Comparison of ENCODE assay signal across 1 cellular context in the genomic region with DNA sequence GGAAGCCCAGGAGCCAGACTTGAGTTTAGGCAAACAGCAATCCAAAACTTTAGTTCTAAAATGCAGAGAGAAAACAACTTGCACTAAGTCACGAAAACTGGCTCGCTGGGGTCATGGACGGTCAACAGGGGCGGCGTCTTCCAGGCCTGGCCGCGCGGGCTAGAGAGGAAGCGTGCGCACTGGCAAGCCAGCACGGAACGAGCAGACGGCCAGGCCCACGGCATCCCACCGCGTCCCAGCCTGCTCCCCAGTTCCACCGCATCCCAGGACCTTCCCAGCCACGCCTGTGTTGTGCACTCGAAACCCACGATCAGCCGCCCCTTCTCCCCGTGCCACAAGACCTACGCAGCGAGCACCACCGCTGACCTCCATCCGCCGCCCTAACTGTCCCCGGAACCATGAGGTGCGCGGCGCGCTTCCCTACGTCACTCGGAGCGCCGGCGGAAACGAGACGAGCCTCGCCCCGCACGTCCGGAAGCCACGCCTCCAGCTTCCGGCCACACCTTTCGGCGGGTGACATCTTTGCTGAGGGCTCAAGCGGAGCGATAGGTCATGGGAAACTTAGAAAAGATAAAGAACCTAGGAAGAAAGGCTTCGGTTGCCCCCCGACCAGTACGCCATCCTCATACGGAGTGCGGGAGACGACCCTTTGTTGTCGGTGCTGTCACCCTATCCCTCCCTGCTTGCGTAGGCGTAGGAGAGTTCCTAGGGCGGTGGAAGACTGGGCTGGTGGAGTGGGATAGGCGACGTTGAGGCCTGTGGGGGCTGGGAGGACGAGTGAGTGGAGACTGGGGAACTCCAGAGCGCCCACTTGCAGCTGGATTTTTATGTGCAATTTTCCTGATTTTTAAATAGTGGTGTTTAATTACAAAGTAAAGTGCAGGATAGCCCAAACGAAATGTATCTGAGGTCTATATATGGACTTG.
TF ChIP-seq lines count a peak whose summit lies in the region.

A gene (minus strand): TSS at position 400 of the 926 bp plus-strand sequence. CDS start 2,460 bp downstream, outside the sequence.

TF ChIP-seq in HepG2, 621 proteins besides CTCF, POLR2A, EP300 and RAD21 (continued from another document and continues in another):
- TF ChIP-seq, protein P1, sequence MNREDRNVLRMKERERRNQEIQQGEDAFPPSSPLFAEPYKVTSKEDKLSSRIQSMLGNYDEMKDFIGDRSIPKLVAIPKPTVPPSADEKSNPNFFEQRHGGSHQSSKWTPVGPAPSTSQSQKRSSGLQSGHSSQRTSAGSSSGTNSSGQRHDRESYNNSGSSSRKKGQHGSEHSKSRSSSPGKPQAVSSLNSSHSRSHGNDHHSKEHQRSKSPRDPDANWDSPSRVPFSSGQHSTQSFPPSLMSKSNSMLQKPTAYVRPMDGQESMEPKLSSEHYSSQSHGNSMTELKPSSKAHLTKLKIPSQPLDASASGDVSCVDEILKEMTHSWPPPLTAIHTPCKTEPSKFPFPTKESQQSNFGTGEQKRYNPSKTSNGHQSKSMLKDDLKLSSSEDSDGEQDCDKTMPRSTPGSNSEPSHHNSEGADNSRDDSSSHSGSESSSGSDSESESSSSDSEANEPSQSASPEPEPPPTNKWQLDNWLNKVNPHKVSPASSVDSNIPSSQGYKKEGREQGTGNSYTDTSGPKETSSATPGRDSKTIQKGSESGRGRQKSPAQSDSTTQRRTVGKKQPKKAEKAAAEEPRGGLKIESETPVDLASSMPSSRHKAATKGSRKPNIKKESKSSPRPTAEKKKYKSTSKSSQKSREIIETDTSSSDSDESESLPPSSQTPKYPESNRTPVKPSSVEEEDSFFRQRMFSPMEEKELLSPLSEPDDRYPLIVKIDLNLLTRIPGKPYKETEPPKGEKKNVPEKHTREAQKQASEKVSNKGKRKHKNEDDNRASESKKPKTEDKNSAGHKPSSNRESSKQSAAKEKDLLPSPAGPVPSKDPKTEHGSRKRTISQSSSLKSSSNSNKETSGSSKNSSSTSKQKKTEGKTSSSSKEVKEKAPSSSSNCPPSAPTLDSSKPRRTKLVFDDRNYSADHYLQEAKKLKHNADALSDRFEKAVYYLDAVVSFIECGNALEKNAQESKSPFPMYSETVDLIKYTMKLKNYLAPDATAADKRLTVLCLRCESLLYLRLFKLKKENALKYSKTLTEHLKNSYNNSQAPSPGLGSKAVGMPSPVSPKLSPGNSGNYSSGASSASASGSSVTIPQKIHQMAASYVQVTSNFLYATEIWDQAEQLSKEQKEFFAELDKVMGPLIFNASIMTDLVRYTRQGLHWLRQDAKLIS (CRISPR knock-in tag; IDR thresholded peaks at IDR 0.05), result peak; percentile 84; the same call in 1 of the 2 replicates
- TF ChIP-seq KLF16 (CRISPR knock-in tag; IDR thresholded peaks at IDR 0.05), result peak in 1 of 2 experiments; percentile 78; a peak in 2 of 4 replicates
- 0 out of 2 replicates have a peak, but pooled peaks have one; percentile 78 for TF ChIP-seq ZNF605 (CRISPR knock-in tag; IDR thresholded peaks at IDR 0.05)
- peak; percentile 70 for TF ChIP-seq RBM22 (optimal IDR thresholded peaks at IDR 0.05; ENCODE audit: low read length)
- TF ChIP-seq ISX (CRISPR knock-in tag; conservative IDR thresholded peaks at IDR 0.05), result no peak; the same call in 1 of the 2 replicates
- TF ChIP-seq RBM39 (IDR thresholded peaks at IDR 0.05; ENCODE audit: low read depth, low read length, poor library complexity, severe bottlenecking), result peak; percentile 48
- TF ChIP-seq, protein P2, sequence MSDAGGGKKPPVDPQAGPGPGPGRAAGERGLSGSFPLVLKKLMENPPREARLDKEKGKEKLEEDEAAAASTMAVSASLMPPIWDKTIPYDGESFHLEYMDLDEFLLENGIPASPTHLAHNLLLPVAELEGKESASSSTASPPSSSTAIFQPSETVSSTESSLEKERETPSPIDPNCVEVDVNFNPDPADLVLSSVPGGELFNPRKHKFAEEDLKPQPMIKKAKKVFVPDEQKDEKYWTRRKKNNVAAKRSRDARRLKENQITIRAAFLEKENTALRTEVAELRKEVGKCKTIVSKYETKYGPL (CRISPR knock-in tag; IDR thresholded peaks at IDR 0.05), result no peak
- TF ChIP-seq NFE2 (CRISPR knock-in tag; IDR thresholded peaks at IDR 0.05), result no peak
- TF ChIP-seq MZF1 (CRISPR knock-in tag; IDR thresholded peaks at IDR 0.05; ENCODE audit: borderline replicate concordance), result no peak
- TF ChIP-seq KLF6 (CRISPR knock-in tag; IDR thresholded peaks at IDR 0.05), result peak; percentile 91
- TF ChIP-seq NCOA2 (CRISPR knock-in tag; IDR thresholded peaks at IDR 0.05), result peak; percentile 61
- TF ChIP-seq, protein P3, sequence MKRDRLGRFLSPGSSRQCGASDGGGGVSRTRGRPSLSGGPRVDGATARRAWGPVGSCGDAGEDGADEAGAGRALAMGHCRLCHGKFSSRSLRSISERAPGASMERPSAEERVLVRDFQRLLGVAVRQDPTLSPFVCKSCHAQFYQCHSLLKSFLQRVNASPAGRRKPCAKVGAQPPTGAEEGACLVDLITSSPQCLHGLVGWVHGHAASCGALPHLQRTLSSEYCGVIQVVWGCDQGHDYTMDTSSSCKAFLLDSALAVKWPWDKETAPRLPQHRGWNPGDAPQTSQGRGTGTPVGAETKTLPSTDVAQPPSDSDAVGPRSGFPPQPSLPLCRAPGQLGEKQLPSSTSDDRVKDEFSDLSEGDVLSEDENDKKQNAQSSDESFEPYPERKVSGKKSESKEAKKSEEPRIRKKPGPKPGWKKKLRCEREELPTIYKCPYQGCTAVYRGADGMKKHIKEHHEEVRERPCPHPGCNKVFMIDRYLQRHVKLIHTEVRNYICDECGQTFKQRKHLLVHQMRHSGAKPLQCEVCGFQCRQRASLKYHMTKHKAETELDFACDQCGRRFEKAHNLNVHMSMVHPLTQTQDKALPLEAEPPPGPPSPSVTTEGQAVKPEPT (CRISPR knock-in tag; IDR thresholded peaks at IDR 0.05; ENCODE audit: low read depth), result peak; percentile 92; the same call in 1 of the 2 replicates
- TF ChIP-seq NFIB (CRISPR knock-in tag; IDR thresholded peaks at IDR 0.05; ENCODE audit: borderline replicate concordance), result no peak
- TF ChIP-seq PAWR (CRISPR knock-in tag; IDR thresholded peaks at IDR 0.05; ENCODE audit: borderline replicate concordance), result peak; percentile 54; the same call in 1 of the 2 replicates
- TF ChIP-seq FOXM1 (CRISPR knock-in tag; IDR thresholded peaks at IDR 0.05), result no peak
- TF ChIP-seq THYN1 (CRISPR knock-in tag; IDR thresholded peaks at IDR 0.05; ENCODE audit: borderline replicate concordance, low read depth), result no peak
- peak; percentile 97 for TF ChIP-seq POGZ (CRISPR knock-in tag; IDR thresholded peaks at IDR 0.05)
- peak; percentile 86 for TF ChIP-seq ZNF563 (CRISPR knock-in tag; IDR thresholded peaks at IDR 0.05)
- TF ChIP-seq SP4 (CRISPR knock-in tag; IDR thresholded peaks at IDR 0.05), result peak; percentile 98
- TF ChIP-seq ELF1 (CRISPR knock-in tag; IDR thresholded peaks at IDR 0.05), result peak; percentile 98
- TF ChIP-seq KDM1A (CRISPR knock-in tag; IDR thresholded peaks at IDR 0.05), result no peak
- no peak for TF ChIP-seq ZKSCAN1 (IDR thresholded peaks at IDR 0.05; ENCODE audit: low read length)
- peak; percentile 97 for TF ChIP-seq ZNF567 (CRISPR knock-in tag; IDR thresholded peaks at IDR 0.05; ENCODE audit: borderline replicate concordance)
- TF ChIP-seq, protein P4, sequence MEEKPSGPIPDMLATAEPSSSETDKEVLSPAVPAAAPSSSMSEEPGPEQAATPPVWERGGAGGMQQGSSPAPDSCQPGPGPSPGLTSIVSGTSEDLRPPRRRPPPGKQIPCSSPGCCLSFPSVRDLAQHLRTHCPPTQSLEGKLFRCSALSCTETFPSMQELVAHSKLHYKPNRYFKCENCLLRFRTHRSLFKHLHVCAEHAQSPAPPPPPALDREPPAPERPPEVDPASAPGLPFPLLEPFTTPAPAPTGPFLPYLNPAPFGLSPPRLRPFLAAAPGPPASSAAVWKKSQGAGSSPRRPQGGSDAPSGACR (CRISPR knock-in tag; IDR thresholded peaks at IDR 0.05), result peak; percentile 95; the same call in 1 of the 2 replicates
- no peak for TF ChIP-seq RAD51 (IDR thresholded peaks at IDR 0.05; ENCODE audit: borderline replicate concordance)
- no peak for TF ChIP-seq ZNF569 (CRISPR knock-in tag; IDR thresholded peaks at IDR 0.05; ENCODE audit: borderline replicate concordance)
- no peak for TF ChIP-seq NFIC (IDR thresholded peaks at IDR 0.05; ENCODE audit: low read length)
- TF ChIP-seq ZBTB1 (CRISPR knock-in tag; IDR thresholded peaks at IDR 0.05; ENCODE audit: borderline replicate concordance), result no peak
- TF ChIP-seq ZNF138 (CRISPR knock-in tag; IDR thresholded peaks at IDR 0.05; ENCODE audit: low read depth), result no peak; the same call in 1 of the 2 replicates
- TF ChIP-seq, protein P5, sequence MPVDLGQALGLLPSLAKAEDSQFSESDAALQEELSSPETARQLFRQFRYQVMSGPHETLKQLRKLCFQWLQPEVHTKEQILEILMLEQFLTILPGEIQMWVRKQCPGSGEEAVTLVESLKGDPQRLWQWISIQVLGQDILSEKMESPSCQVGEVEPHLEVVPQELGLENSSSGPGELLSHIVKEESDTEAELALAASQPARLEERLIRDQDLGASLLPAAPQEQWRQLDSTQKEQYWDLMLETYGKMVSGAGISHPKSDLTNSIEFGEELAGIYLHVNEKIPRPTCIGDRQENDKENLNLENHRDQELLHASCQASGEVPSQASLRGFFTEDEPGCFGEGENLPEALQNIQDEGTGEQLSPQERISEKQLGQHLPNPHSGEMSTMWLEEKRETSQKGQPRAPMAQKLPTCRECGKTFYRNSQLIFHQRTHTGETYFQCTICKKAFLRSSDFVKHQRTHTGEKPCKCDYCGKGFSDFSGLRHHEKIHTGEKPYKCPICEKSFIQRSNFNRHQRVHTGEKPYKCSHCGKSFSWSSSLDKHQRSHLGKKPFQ (CRISPR knock-in tag; IDR thresholded peaks at IDR 0.05; ENCODE audit: insufficient replicate concordance), result peak; percentile 88
- peak; percentile 88 for TF ChIP-seq RXRA (CRISPR knock-in tag; IDR thresholded peaks at IDR 0.05)
- TF ChIP-seq, protein P6, sequence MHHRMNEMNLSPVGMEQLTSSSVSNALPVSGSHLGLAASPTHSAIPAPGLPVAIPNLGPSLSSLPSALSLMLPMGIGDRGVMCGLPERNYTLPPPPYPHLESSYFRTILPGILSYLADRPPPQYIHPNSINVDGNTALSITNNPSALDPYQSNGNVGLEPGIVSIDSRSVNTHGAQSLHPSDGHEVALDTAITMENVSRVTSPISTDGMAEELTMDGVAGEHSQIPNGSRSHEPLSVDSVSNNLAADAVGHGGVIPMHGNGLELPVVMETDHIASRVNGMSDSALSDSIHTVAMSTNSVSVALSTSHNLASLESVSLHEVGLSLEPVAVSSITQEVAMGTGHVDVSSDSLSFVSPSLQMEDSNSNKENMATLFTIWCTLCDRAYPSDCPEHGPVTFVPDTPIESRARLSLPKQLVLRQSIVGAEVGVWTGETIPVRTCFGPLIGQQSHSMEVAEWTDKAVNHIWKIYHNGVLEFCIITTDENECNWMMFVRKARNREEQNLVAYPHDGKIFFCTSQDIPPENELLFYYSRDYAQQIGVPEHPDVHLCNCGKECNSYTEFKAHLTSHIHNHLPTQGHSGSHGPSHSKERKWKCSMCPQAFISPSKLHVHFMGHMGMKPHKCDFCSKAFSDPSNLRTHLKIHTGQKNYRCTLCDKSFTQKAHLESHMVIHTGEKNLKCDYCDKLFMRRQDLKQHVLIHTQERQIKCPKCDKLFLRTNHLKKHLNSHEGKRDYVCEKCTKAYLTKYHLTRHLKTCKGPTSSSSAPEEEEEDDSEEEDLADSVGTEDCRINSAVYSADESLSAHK (CRISPR knock-in tag; IDR thresholded peaks at IDR 0.05; ENCODE audit: borderline replicate concordance), result peak; percentile 26; the same call in 1 of the 2 replicates
- no peak for TF ChIP-seq NFRKB (IDR thresholded peaks at IDR 0.05)
- TF ChIP-seq MBD4 (IDR thresholded peaks at IDR 0.05; ENCODE audit: borderline replicate concordance, low read length), result no peak
